ENCODE assay signal across 14 cellular contexts in the genomic region with DNA sequence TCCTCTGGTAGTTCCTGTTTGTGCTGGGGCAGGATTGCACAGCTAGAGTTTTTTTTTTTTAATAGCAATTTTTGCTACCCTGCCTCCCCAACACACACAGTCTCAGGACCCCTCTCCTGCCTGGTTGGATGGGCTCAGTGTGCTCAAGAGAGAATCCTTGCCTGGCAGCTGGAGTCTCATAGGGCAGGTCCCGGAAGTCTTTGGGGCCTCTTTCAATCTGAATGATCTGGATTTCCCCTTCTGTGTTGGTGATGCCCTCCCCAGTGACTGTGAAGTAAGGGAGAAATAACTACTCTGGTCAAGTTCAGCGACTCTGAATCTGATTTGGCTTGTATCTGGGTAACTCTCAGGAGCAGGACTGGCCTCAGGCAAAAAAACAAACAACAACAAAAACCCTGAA.
DNase-seq lines count a peak whose midpoint lies in the region; ATAC-seq and TF ChIP-seq lines count a peak whose summit lies in the region.
"Had no signal": no experiment of that assay in that cellular context is flagged by ENCODE, and none has a peak within 500 bp of the region (broad histone marks: within the 10 kb centered on the region; RNA-seq: fewer than 3 reads in every experiment).

No MANE protein-coding gene starts in this region.

- POLR2A ChIA-PET in GM10248 (lab: Yijun Ruan, JAX): no interaction called here
- POLR2A ChIA-PET in WTC11 (lab: Charles Lee): no interaction called here

- DNase-seq in GM10248 (ENCODE audit: extremely low spot score) (peak; percentile 38), progenitor cell of endocrine pancreas (ENCODE audit: low spot score, unreplicated experiment) (no peak), WTC11 (ENCODE audit: low spot score) (no peak)
- DNase-seq: activated CD8-positive, alpha-beta T cell treated with anti-CD3 and anti-CD28 coated beads, Interleukin-2, amount 10 ng/mL, durations not matched to agents 7 days and 5 days; activated effector memory CD4-positive, alpha-beta T cell treated with Interleukin-2 at 50 U/mL for 16 hours; CD4-positive, alpha-beta memory T cell; EL; erythroblast; stimulated activated CD4-positive, alpha-beta T cell treated with anti-CD3 and anti-CD28 coated beads, Interleukin-12 subunit alpha, Interleukin-12 subunit beta, amount 100 ng/mL, for 4 hours had no signal

- H3K27me3 Mint-ChIP-seq in progenitor cell of endocrine pancreas: no peaks in the 10 kb centered on the region
- H3K27me3 Mint-ChIP-seq in WTC11 (ENCODE audit: low read depth): no peaks in the 10 kb centered on the region
- H3K27me3 Mint-ChIP-seq: CD4-positive, alpha-beta memory T cell had no signal

- H3K4me3 Mint-ChIP-seq in progenitor cell of endocrine pancreas (ENCODE audit: low read depth): no peak overlapping the region
- no peak overlapping the region for H3K4me3 Mint-ChIP-seq in WTC11
- H3K4me3 Mint-ChIP-seq: activated CD8-positive, alpha-beta T cell treated with anti-CD3 and anti-CD28 coated beads, Interleukin-2, amount 10 ng/mL, durations not matched to agents 7 days and 5 days; CD4-positive, alpha-beta memory T cell had no signal

- H3K4me1 Mint-ChIP-seq in progenitor cell of endocrine pancreas (ENCODE audit: low read depth) (no peaks in the 10 kb centered on the region), WTC11 (0 out of 2 replicates have a peak, but pooled peaks cover 4% of the 10 kb centered on the region)
- H3K4me1 Mint-ChIP-seq: CD4-positive, alpha-beta memory T cell had no signal

- peak; percentile 70 for ATAC-seq in GM19023 (IDR thresholded peaks at IDR 0.05; ENCODE audit: unreplicated experiment)
- ATAC-seq in GM21737 (IDR thresholded peaks at IDR 0.05; ENCODE audit: unreplicated experiment): peak; percentile 63
- ATAC-seq in HG03103 (IDR thresholded peaks at IDR 0.05; ENCODE audit: low read depth, unreplicated experiment): peak; percentile 60
- no peak for ATAC-seq in HG03135 (IDR thresholded peaks at IDR 0.05; ENCODE audit: unreplicated experiment)
- no peak for ATAC-seq in HG03045 (IDR thresholded peaks at IDR 0.05; ENCODE audit: unreplicated experiment)
- no peak for ATAC-seq in WTC11
- ATAC-seq: activated CD8-positive, alpha-beta T cell treated with anti-CD3 and anti-CD28 coated beads, Interleukin-2, amount 10 ng/mL, durations not matched to agents 7 days and 5 days had no signal

- CTCF ChIA-PET in GM10248 (lab: Yijun Ruan, JAX) (interaction anchor here (0.7 to 1.0 kb wide), 3 partner anchors 10 to 26 kb away, joined by 3 to 4 read pairs (median 3); no protein-coding TSS in a partner anchor), WTC11 (lab: Charles Lee) (no interaction called here)

- H3K9me3 Mint-ChIP-seq in progenitor cell of endocrine pancreas (ENCODE audit: low read depth) (no peaks in the 10 kb centered on the region), WTC11 (no peaks in the 10 kb centered on the region)

- no peaks in the 10 kb centered on the region for H3K36me3 Mint-ChIP-seq in progenitor cell of endocrine pancreas (ENCODE audit: insufficient read depth)
- no peaks in the 10 kb centered on the region for H3K36me3 Mint-ChIP-seq in WTC11
- H3K36me3 Mint-ChIP-seq: CD4-positive, alpha-beta memory T cell had no signal

- TF ChIP-seq CTCF in GM10248 (IDR thresholded peaks at IDR 0.05; ENCODE audit: control extremely low read depth, extremely low read depth, low read depth, missing control alignments): no peak
- TF ChIP-seq CTCF in progenitor cell of endocrine pancreas (IDR thresholded peaks at IDR 0.05; ENCODE audit: unreplicated experiment): no peak
- TF ChIP-seq CTCF in WTC11 (IDR thresholded peaks at IDR 0.05): no peak

- H3K27ac Mint-ChIP-seq in progenitor cell of endocrine pancreas (no peak overlapping the region), WTC11 (no peak overlapping the region)
- H3K27ac Mint-ChIP-seq: activated CD8-positive, alpha-beta T cell treated with anti-CD3 and anti-CD28 coated beads, Interleukin-2, amount 10 ng/mL, durations not matched to agents 7 days and 5 days; CD4-positive, alpha-beta memory T cell had no signal

TF ChIP-seq in WTC11, 78 proteins besides CTCF, POLR2A, EP300 and RAD21:
- no peak for TF ChIP-seq NR1H2 (CRISPR knock-in tag; IDR thresholded peaks at IDR 0.05)
- TF ChIP-seq NFATC4 (CRISPR knock-in tag; IDR thresholded peaks at IDR 0.05): no peak
- no peak for TF ChIP-seq FOXP1 (CRISPR knock-in tag; IDR thresholded peaks at IDR 0.05; ENCODE audit: borderline replicate concordance)
- TF ChIP-seq ZNF232 (CRISPR knock-in tag; IDR thresholded peaks at IDR 0.05): no peak
- TF ChIP-seq, protein P1, sequence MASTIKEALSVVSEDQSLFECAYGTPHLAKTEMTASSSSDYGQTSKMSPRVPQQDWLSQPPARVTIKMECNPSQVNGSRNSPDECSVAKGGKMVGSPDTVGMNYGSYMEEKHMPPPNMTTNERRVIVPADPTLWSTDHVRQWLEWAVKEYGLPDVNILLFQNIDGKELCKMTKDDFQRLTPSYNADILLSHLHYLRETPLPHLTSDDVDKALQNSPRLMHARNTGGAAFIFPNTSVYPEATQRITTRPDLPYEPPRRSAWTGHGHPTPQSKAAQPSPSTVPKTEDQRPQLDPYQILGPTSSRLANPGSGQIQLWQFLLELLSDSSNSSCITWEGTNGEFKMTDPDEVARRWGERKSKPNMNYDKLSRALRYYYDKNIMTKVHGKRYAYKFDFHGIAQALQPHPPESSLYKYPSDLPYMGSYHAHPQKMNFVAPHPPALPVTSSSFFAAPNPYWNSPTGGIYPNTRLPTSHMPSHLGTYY (CRISPR knock-in tag; IDR thresholded peaks at IDR 0.05): no peak
- no peak for TF ChIP-seq ZNF317 (CRISPR knock-in tag; IDR thresholded peaks at IDR 0.05; ENCODE audit: borderline replicate concordance, low read depth)
- TF ChIP-seq TEAD1 (CRISPR knock-in tag; IDR thresholded peaks at IDR 0.05): no peak
- no peak for TF ChIP-seq ZNF121 (CRISPR knock-in tag; IDR thresholded peaks at IDR 0.05)
- no peak for TF ChIP-seq IRF2 (CRISPR knock-in tag; IDR thresholded peaks at IDR 0.05; ENCODE audit: borderline replicate concordance, low read depth)
- no peak for TF ChIP-seq GTF2I (CRISPR knock-in tag; conservative IDR thresholded peaks at IDR 0.05)
- TF ChIP-seq, protein P2, sequence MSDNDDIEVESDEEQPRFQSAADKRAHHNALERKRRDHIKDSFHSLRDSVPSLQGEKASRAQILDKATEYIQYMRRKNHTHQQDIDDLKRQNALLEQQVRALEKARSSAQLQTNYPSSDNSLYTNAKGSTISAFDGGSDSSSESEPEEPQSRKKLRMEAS (CRISPR knock-in tag; IDR thresholded peaks at IDR 0.05): no peak
- no peak for TF ChIP-seq TCF7 (CRISPR knock-in tag; IDR thresholded peaks at IDR 0.05; ENCODE audit: low read depth)
- TF ChIP-seq, protein P3, sequence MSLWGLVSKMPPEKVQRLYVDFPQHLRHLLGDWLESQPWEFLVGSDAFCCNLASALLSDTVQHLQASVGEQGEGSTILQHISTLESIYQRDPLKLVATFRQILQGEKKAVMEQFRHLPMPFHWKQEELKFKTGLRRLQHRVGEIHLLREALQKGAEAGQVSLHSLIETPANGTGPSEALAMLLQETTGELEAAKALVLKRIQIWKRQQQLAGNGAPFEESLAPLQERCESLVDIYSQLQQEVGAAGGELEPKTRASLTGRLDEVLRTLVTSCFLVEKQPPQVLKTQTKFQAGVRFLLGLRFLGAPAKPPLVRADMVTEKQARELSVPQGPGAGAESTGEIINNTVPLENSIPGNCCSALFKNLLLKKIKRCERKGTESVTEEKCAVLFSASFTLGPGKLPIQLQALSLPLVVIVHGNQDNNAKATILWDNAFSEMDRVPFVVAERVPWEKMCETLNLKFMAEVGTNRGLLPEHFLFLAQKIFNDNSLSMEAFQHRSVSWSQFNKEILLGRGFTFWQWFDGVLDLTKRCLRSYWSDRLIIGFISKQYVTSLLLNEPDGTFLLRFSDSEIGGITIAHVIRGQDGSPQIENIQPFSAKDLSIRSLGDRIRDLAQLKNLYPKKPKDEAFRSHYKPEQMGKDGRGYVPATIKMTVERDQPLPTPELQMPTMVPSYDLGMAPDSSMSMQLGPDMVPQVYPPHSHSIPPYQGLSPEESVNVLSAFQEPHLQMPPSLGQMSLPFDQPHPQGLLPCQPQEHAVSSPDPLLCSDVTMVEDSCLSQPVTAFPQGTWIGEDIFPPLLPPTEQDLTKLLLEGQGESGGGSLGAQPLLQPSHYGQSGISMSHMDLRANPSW (CRISPR knock-in tag; conservative IDR thresholded peaks at IDR 0.05; ENCODE audit: low read depth): no peak
- no peak for TF ChIP-seq GRHL2 (CRISPR knock-in tag; IDR thresholded peaks at IDR 0.05; ENCODE audit: insufficient replicate concordance, severe bottlenecking)
- TF ChIP-seq, protein P4, sequence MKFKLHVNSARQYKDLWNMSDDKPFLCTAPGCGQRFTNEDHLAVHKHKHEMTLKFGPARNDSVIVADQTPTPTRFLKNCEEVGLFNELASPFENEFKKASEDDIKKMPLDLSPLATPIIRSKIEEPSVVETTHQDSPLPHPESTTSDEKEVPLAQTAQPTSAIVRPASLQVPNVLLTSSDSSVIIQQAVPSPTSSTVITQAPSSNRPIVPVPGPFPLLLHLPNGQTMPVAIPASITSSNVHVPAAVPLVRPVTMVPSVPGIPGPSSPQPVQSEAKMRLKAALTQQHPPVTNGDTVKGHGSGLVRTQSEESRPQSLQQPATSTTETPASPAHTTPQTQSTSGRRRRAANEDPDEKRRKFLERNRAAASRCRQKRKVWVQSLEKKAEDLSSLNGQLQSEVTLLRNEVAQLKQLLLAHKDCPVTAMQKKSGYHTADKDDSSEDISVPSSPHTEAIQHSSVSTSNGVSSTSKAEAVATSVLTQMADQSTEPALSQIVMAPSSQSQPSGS (CRISPR knock-in tag; IDR thresholded peaks at IDR 0.05; ENCODE audit: borderline replicate concordance, low read depth): no peak
- TF ChIP-seq, protein P5, sequence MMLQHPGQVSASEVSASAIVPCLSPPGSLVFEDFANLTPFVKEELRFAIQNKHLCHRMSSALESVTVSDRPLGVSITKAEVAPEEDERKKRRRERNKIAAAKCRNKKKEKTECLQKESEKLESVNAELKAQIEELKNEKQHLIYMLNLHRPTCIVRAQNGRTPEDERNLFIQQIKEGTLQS (CRISPR knock-in tag; conservative IDR thresholded peaks at IDR 0.05): no peak
- TF ChIP-seq EMX1 (CRISPR knock-in tag; IDR thresholded peaks at IDR 0.05): no peak
- TF ChIP-seq TP53 (CRISPR knock-in tag; IDR thresholded peaks at IDR 0.05): no peak
- no peak for TF ChIP-seq CREM (CRISPR knock-in tag; IDR thresholded peaks at IDR 0.05)

Comparison
In these comparisons a context has a peak if more than half of its experiments do, and no peak if none do; other contexts are left out.
1. ATAC-seq: peak in GM19023 (single experiment), GM21737 (single experiment) and HG03103 (single experiment); none in HG03135 (single experiment), HG03045 (single experiment) and WTC11 (single experiment).